In genomic region chr4:139015948-139016451, GRCh38 we compare ENCODE assay signal across 8 cellular contexts. TPM values are rescaled to one million over a fixed set of nuclear protein-coding genes. Genes with fewer than 3 reads are reported as not detected.
DNase-seq lines count a peak whose midpoint lies in the region; ATAC-seq and TF ChIP-seq lines count a peak whose summit lies in the region.

No MANE protein-coding gene starts in this region.

- POLR2A ChIA-PET in HEK293 (lab: Yijun Ruan, JAX): interaction anchor here (1.0 to 1.9 kb wide), 4 partner anchors 8 to 285 kb away, joined by 3 to 6 read pairs (median 4); partner anchors contain the start of gene NAA15

- DNase-seq in NCI-H1092 treated with DMSO at 0.1 percent for 48 hours (lab: John Stamatoyannopoulos, UW): peak; percentile 63
- DNase-seq in NCI-H1092 (lab: John Stamatoyannopoulos, UW): no peak
- peak; percentile 60 for DNase-seq in NB4 (ENCODE audit: low read depth)
- peak; percentile 35 for DNase-seq in activated T-cell treated with anti-CD3 and anti-CD28 coated beads, Interleukin-2, amount 50 U/mL, for 4 hours
- no peak for DNase-seq in foreskin keratinocyte
- peak; percentile 55 for DNase-seq in occipital lobe (lab: John Stamatoyannopoulos, UW)
- DNase-seq in aorta: peak; percentile 56 to 78

- ATAC-seq in activated T-cell treated with anti-CD3 and anti-CD28 coated beads, Interleukin-2, amount 50 U/mL, for 4 hours: peak; percentile 27 to 32
- ATAC-seq in foreskin keratinocyte (peak; percentile 1), aorta (ENCODE audit: low FRiP score) (peak; percentile 77)

- H3K27ac ChIP-seq in HEK293 (ENCODE audit: extremely low read depth, low read depth, low read length) (peak overlapping the region; percentile 90), foreskin keratinocyte (peak overlapping the region; percentile 98), aorta (ENCODE audit: low read depth in 1 of 2, low read length in 2 of 2) (peak overlapping the region in 1 of 2 donors; percentile 70)

- CTCF ChIA-PET in HEK293 (lab: Yijun Ruan, JAX): interaction anchor here (1.2 kb wide), 1 partner anchor 15 kb away, joined by 7 read pairs; no protein-coding TSS in a partner anchor

- peaks cover 12% of the 10 kb centered on the region for H3K4me1 ChIP-seq in HEK293 (ENCODE audit: control insufficient read depth, insufficient read depth, low read length)
- peaks cover 30% of the 10 kb centered on the region for H3K4me1 ChIP-seq in foreskin keratinocyte
- H3K4me1 ChIP-seq in aorta (ENCODE audit: control insufficient read depth in 1 of 2, insufficient read depth in 2 of 2, low read length in 2 of 2): no peaks in the 10 kb centered on the region

- H3K4me1 Mint-ChIP-seq in activated T-cell treated with anti-CD3 and anti-CD28 coated beads, Interleukin-2, amount 50 U/mL, for 4 hours (ENCODE audit: low read depth): peaks cover 43% of the 10 kb centered on the region

- no peaks in the 10 kb centered on the region for H3K9me3 Mint-ChIP-seq in activated T-cell treated with anti-CD3 and anti-CD28 coated beads, Interleukin-2, amount 50 U/mL, for 4 hours

- intact Hi-C loops in aorta (cut with DNase I): loop anchor here in 1 of 2 donors (10.0 kb wide), 1 partner anchor 61 kb away; no protein-coding TSS in a partner anchor

- no peaks in the 10 kb centered on the region for H3K27me3 Mint-ChIP-seq in activated T-cell treated with anti-CD3 and anti-CD28 coated beads, Interleukin-2, amount 50 U/mL, for 4 hours (ENCODE audit: low read depth)

- 0% methylated on average over 29 to 54 of the region's 54 CpGs for WGBS in aorta, 2 donors

- TF ChIP-seq CTCF in HEK293 (tag by site-specific recombination; IDR thresholded peaks at IDR 0.05): no peak
- no peak for TF ChIP-seq CTCF in NB4 (IDR thresholded peaks at IDR 0.05; ENCODE audit: low read depth, low read length)
- peak; percentile 23 for TF ChIP-seq CTCF in foreskin keratinocyte (conservative IDR thresholded peaks at IDR 0.05)

- no peak for TF ChIP-seq POLR2A in NB4 (IDR thresholded peaks at IDR 0.05; ENCODE audit: extremely low read depth, insufficient read length)

- peak overlapping the region; percentile 93 for H3K4me3 Mint-ChIP-seq in activated T-cell treated with anti-CD3 and anti-CD28 coated beads, Interleukin-2, amount 50 U/mL, for 4 hours

- H3K9me3 ChIP-seq in HEK293 (ENCODE audit: control insufficient read depth, insufficient read depth, low read depth, low read length) (no peaks in the 10 kb centered on the region), aorta (ENCODE audit: control insufficient read depth, low read length) (no peaks in the 10 kb centered on the region)

- H3K36me3 ChIP-seq in HEK293 (ENCODE audit: control insufficient read depth in 2 of 2, insufficient read depth in 1 of 2, low read length in 2 of 2) (peaks cover 0 to 11% of the 10 kb centered on the region in 2 experiments; a peak in 2 of 3 replicates), aorta (ENCODE audit: control insufficient read depth in 1 of 2, insufficient read depth in 2 of 2, low read length in 1 of 2) (no peaks in the 10 kb centered on the region)

- peaks cover 9% of the 10 kb centered on the region for H3K36me3 Mint-ChIP-seq in activated T-cell treated with anti-CD3 and anti-CD28 coated beads, Interleukin-2, amount 50 U/mL, for 4 hours (ENCODE audit: insufficient read depth)

- H3K4me3 ChIP-seq in HEK293 (ENCODE audit: low read depth, low read length) (peak overlapping the region; percentile 75), NB4 (ENCODE audit: low read depth, low read length) (peak overlapping the region; percentile 93), aorta (ENCODE audit: low read length in 2 of 2) (peak overlapping the region; percentile 58 to 88)

- H3K27me3 ChIP-seq in foreskin keratinocyte (no peaks in the 10 kb centered on the region), aorta (ENCODE audit: control insufficient read depth in 1 of 2, insufficient read depth in 2 of 2, low read length in 1 of 2) (no peaks in the 10 kb centered on the region)

TF ChIP-seq in HEK293, 187 proteins besides CTCF, POLR2A, EP300 and RAD21:
- TF ChIP-seq ZFP41 (tag by site-specific recombination; IDR thresholded peaks at IDR 0.05; ENCODE audit: borderline replicate concordance) (no peak), ZBTB21 (tag by site-specific recombination; IDR thresholded peaks at IDR 0.05) (no peak), PBX3 (CRISPR knock-in tag; IDR thresholded peaks at IDR 0.05) (0 out of 2 replicates have a peak, but pooled peaks have one; percentile 10), ZNF169 (tag by site-specific recombination; IDR thresholded peaks at IDR 0.05) (no peak), TRIM28 (IDR thresholded peaks at IDR 0.05; ENCODE audit: borderline replicate concordance, low read length) (no peak)

RNA-seq across cellular contexts. Expression of gene NOCT, which starts 0.4 kb away (rescaled TPM):
- 10 to 100 TPM; 23.2 to 25.8 (median 23.7) TPM for total RNA-seq in activated T-cell treated with anti-CD3 and anti-CD28 coated beads, Interleukin-2, amount 50 U/mL, for 4 hours
- total RNA-seq in foreskin keratinocyte (21.5 and 23.3 TPM in 2 replicates), occipital lobe (30.6 TPM), aorta (1 to 10 TPM; 5.1 to 6.9 TPM)
- polyA plus RNA-seq in foreskin keratinocyte (4.5 and 4.7 TPM in 2 replicates), aorta (1 to 10 TPM in 1 of 2 donors, under 1 TPM in 1; 0.20 to 2.0 TPM)

Comparison
In these comparisons a context has a peak if more than half of its experiments do, and no peak if none do; other contexts are left out.
1. DNase-seq: peak in NCI-H1092 treated with DMSO at 0.1 percent for 48 hours (single experiment), NB4 (single experiment), activated T-cell treated with anti-CD3 and anti-CD28 coated beads, Interleukin-2, amount 50 U/mL, for 4 hours (single experiment), occipital lobe (single experiment) and aorta (2 of 2); none in NCI-H1092 (single experiment) and foreskin keratinocyte (0 of 2).
2. ATAC-seq: peak in every context shown above with its lines; median percentile 77 in aorta; 30 in activated T-cell treated with anti-CD3 and anti-CD28 coated beads, Interleukin-2, amount 50 U/mL, for 4 hours; 1 in foreskin keratinocyte.
3. Peak in every context shown above with its lines, with median percentiles within 50 percentile points of each other: H3K4me3 ChIP-seq.